In genomic region chr15:20192982-20193507, GRCh38 we compare ENCODE assay signal across 8 cellular contexts.
DNase-seq lines count a peak whose midpoint lies in the region; ATAC-seq and FAIRE-seq lines count a peak whose summit lies in the region.

No MANE protein-coding gene starts in this region.

- DNase-seq in LoVo (ENCODE audit: low spot score) (peak; percentile 58), left lobe of liver (ENCODE audit: low spot score) (peak; percentile 58)
- DNase-seq in activated CD4-positive, CD25-positive, alpha-beta regulatory T cell treated with anti-CD3 and anti-CD28 coated beads, Interleukin-2, amount 50 U/mL, for 16 hours (ENCODE audit: low read depth, low spot score), result peak; percentile 40
- DNase-seq in activated naive CD4-positive, alpha-beta T cell treated with anti-CD3 and anti-CD28 coated beads, Interleukin-2, amount 50 U/mL, for 16 hours, result peak; percentile 31
- peak; percentile 46 for DNase-seq in stimulated activated CD4-positive, alpha-beta T cell treated with anti-CD3 and anti-CD28 coated beads, Interleukin-4, amount 100 ng/mL, for 1 hour

- ATAC-seq in GM18909 (IDR thresholded peaks at IDR 0.05; ENCODE audit: poor library complexity, unreplicated experiment) (peak; percentile 84), HG02885 (IDR thresholded peaks at IDR 0.05; ENCODE audit: poor library complexity, unreplicated experiment) (peak; percentile 90), left lobe of liver (peak; percentile 97)

- FAIRE-seq in A204.1 (lab: Jason Lieb, UNC), result peak; percentile 98

Comparison
In these comparisons a context has a peak if more than half of its experiments do, and no peak if none do; other contexts are left out.
1. Peak in every context shown above with its lines: DNase-seq and ATAC-seq.